Comparison of ENCODE assay signal across 2 cellular contexts in genomic region chr5:31743678-31744077, GRCh38.
TF ChIP-seq lines count a peak whose summit lies in the region.

No MANE protein-coding gene starts in this region.

TF ChIP-seq in A549, 52 proteins besides CTCF, POLR2A, EP300 and RAD21 (continued from another document):
- no peak for TF ChIP-seq E2F6 (IDR thresholded peaks at IDR 0.05; ENCODE audit: borderline replicate concordance, low read depth)
- TF ChIP-seq USF2 (IDR thresholded peaks at IDR 0.05), result no peak
- no peak for TF ChIP-seq CBX2 (IDR thresholded peaks at IDR 0.05; ENCODE audit: borderline replicate concordance, low read depth)
- no peak for TF ChIP-seq HES2 (IDR thresholded peaks at IDR 0.05)
- TF ChIP-seq PHF8 (IDR thresholded peaks at IDR 0.05; ENCODE audit: borderline replicate concordance, low read depth), result no peak
- TF ChIP-seq REST (IDR thresholded peaks at IDR 0.05), result no peak
- no peak for TF ChIP-seq ATOH8 (CRISPR knock-in tag; IDR thresholded peaks at IDR 0.05; ENCODE audit: low read depth)
- no peak for TF ChIP-seq GATA3 (IDR thresholded peaks at IDR 0.05; ENCODE audit: borderline replicate concordance)
- TF ChIP-seq PBX3 (IDR thresholded peaks at IDR 0.05), result no peak

TF ChIP-seq in K562, 482 proteins besides CTCF, POLR2A, EP300 and RAD21 (continued from another document):
- TF ChIP-seq CHD7 (IDR thresholded peaks at IDR 0.05; ENCODE audit: low read depth, low read length) (no peak), MYNN (IDR thresholded peaks at IDR 0.05) (no peak), MYNN (CRISPR knock-in tag; IDR thresholded peaks at IDR 0.05) (no peak)
TF ChIP-seq in K562: peak in this region for 5.
